Comparison of ENCODE assay signal across 8 cellular contexts in the genomic region with DNA sequence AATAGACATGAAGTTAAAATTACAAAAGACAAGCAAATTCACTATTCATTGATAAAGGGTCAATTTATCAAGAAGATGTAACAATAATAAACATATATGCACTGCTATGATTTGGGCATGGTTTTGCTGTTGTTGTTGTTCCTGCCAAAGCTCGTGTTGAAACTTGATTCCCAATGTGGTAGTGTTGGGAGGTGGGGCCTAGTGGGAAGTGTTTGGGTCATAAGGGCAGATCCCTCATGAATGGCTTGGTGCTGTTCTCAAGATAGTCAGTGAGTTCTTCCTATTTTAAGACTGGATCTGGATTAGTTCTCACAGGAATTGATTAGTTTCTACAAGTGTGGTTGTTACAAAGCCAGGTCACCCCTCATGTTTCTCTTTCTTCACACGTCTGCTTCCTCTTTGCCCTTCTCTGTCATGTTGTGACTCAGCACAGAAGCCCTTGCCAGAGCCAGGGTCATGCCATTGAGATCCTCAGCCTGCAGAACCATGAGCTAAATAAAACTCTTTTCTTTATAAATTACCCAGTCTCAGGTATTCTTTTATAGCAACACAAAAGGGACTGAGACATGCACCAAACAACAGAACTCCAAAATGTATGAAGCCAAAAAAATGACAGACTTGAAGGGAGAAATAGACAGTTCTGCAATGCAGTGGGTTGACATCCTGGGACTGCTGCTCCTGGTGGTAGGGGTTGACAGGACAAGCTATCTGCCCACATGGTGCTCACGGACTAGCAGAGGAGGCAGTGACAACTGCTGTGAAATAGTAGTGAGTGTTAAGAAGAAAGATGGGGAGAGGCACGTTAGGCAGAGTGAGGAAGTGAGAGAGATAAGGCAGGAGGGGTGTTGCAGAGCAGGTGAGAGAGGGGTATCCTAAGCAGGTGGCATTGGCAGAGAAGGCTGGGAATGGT. TPM values are rescaled to one million over a fixed set of nuclear protein-coding genes. Genes with fewer than 3 reads are reported as not detected.
A peak's percentile ranks its signal among the peaks of the same experiment; 100 is the strongest.
DNase-seq lines count a peak whose midpoint lies in the region; ATAC-seq, FAIRE-seq and TF ChIP-seq lines count a peak whose summit lies in the region.

No MANE protein-coding gene starts in this region.

- H4K20me1 ChIP-seq in BLaER1 treated with 17β-estradiol and CSF1 and Interleukin-3, amounts not matched to agents 10 nM and 100 nM = no peaks in the 10 kb centered on the region
- no peaks in the 10 kb centered on the region for H4K20me1 ChIP-seq in keratinocyte (ENCODE audit: control insufficient read depth, extremely low read depth, insufficient read depth, low read length)

- H3K4me2 ChIP-seq in BLaER1 treated with 17β-estradiol and CSF1 and Interleukin-3, amounts not matched to agents 10 nM and 100 nM = peak overlapping the region in 10 of 11 experiments; percentile 10 to 67 (median 36); a peak in 17 of 22 replicates
- H3K4me2 ChIP-seq in keratinocyte (ENCODE audit: control insufficient read depth, extremely low read depth, insufficient read depth, low read depth, low read length) = no peak overlapping the region

- peak; percentile 61 for FAIRE-seq in keratinocyte (lab: Jason Lieb, UNC)

- dilution Hi-C loops in keratinocyte (cut with MboI; ENCODE audit: extremely low pct_ligation_motif_present, low sequenced_read_pairs) = no loop called here

- H3K36me3 ChIP-seq in BLaER1 treated with 17β-estradiol and CSF1 and Interleukin-3, amounts not matched to agents 10 nM and 100 nM = no peaks in the 10 kb centered on the region
- H3K36me3 ChIP-seq in keratinocyte (ENCODE audit: control insufficient read depth in 2 of 2, extremely low read depth in 1 of 2, insufficient read depth in 2 of 2, low read length in 2 of 2) = no peaks in the 10 kb centered on the region
- H3K36me3 ChIP-seq in aorta (ENCODE audit: control insufficient read depth in 1 of 2, insufficient read depth in 2 of 2, low read length in 1 of 2) = no peaks in the 10 kb centered on the region

- 20 to 25% methylated on average over 4 of the region's 4 CpGs for WGBS in aorta, 2 donors

- H3K79me2 ChIP-seq in keratinocyte (ENCODE audit: control insufficient read depth, insufficient read depth, low read length) = no peaks in the 10 kb centered on the region

- peak in 1 of 3 experiments; percentile 9 for TF ChIP-seq CTCF in keratinocyte (optimal IDR thresholded peaks at IDR 0.05 in 1 of 3, IDR thresholded peaks at IDR 0.05 in 1 of 3, conservative IDR thresholded peaks at IDR 0.05 in 1 of 3; ENCODE audit: extremely low read depth in 1 of 3, insufficient read depth in 2 of 3, low read length in 3 of 3)

- H3K27ac ChIP-seq in BLaER1 treated with 17β-estradiol and CSF1 and Interleukin-3, amounts not matched to agents 10 nM and 100 nM = peak overlapping the region in 9 of 11 experiments; percentile 8 to 74 (median 53); a peak in 14 of 22 replicates
- H3K27ac ChIP-seq in keratinocyte (ENCODE audit: control insufficient read depth, insufficient read depth, low read length) (no peak overlapping the region), aorta (ENCODE audit: low read depth in 1 of 2, low read length in 2 of 2) (no peak overlapping the region)

- H3K4me1 ChIP-seq in BLaER1 treated with 17β-estradiol and CSF1 and Interleukin-3, amounts not matched to agents 10 nM and 100 nM = peaks cover 11 to 16% (median 13%) of the 10 kb centered on the region in 10 experiments; a peak in 19 of 20 replicates
- H3K4me1 ChIP-seq in keratinocyte (ENCODE audit: control insufficient read depth, extremely low read depth, insufficient read depth, low read length) (peaks cover 9% of the 10 kb centered on the region), aorta (ENCODE audit: control insufficient read depth in 1 of 2, insufficient read depth in 2 of 2, low read length in 2 of 2) (no peaks in the 10 kb centered on the region)

- H3K4me3 ChIP-seq in BLaER1 treated with 17β-estradiol and CSF1 and Interleukin-3, amounts not matched to agents 10 nM and 100 nM = no peak overlapping the region
- no peak overlapping the region for H3K4me3 ChIP-seq in keratinocyte (ENCODE audit: control insufficient read depth in 2 of 3, extremely low read depth in 1 of 3, insufficient read depth in 2 of 3, low read depth in 1 of 3, low read length in 3 of 3)
- no peak overlapping the region for H3K4me3 ChIP-seq in aorta (ENCODE audit: low read length in 2 of 2)

- DNase-seq in SIG-M5 treated with dmso at 0.1 percent for 504 hours (lab: John Stamatoyannopoulos, UW; ENCODE audit: unreplicated experiment) = peak; percentile 88
- DNase-seq in keratinocyte (ENCODE audit: low read depth, low spot score) = no peak
- no peak for DNase-seq in kidney glomerular epithelial cell (lab: John Stamatoyannopoulos, UW)
- no peak for DNase-seq in aorta
- no peak for DNase-seq in activated CD4-positive, alpha-beta T cell treated with anti-CD3 and anti-CD28 coated beads for 48 hours

- ATAC-seq in GM18909 (IDR thresholded peaks at IDR 0.05; ENCODE audit: poor library complexity, unreplicated experiment) (peak; percentile 78), HG03097 (IDR thresholded peaks at IDR 0.05; ENCODE audit: low FRiP score, unreplicated experiment) (peak; percentile 76), aorta (ENCODE audit: low FRiP score) (no peak)

- intact Hi-C loops in aorta (cut with DNase I) = loop anchor here in 1 of 2 donors (10.0 kb wide), 1 partner anchor 151 kb away; no protein-coding TSS in a partner anchor

- no peaks in the 10 kb centered on the region for H3K9me1 ChIP-seq in keratinocyte (ENCODE audit: control insufficient read depth, extremely low read depth, insufficient read depth, low read length)

- H3K9ac ChIP-seq in BLaER1 treated with 17β-estradiol and CSF1 and Interleukin-3, amounts not matched to agents 10 nM and 100 nM = peak overlapping the region in 1 of 11 experiments; percentile 40; a peak in 1 of 22 replicates
- no peak overlapping the region for H3K9ac ChIP-seq in keratinocyte (ENCODE audit: control insufficient read depth, extremely low read depth, insufficient read depth, low read length)

- H3K9me3 ChIP-seq in BLaER1 treated with 17β-estradiol and CSF1 and Interleukin-3, amounts not matched to agents 10 nM and 100 nM (replicated peaks in 1 of 11) = no peaks in the 10 kb centered on the region
- H3K9me3 ChIP-seq in keratinocyte (ENCODE audit: control insufficient read depth, low read depth, low read length) (no peaks in the 10 kb centered on the region), aorta (ENCODE audit: control insufficient read depth, low read length) (no peaks in the 10 kb centered on the region)

- H2AFZ ChIP-seq in keratinocyte (ENCODE audit: control insufficient read depth, low read length) = no peak overlapping the region

- H3K27me3 ChIP-seq in BLaER1 treated with 17β-estradiol and CSF1 and Interleukin-3, amounts not matched to agents 10 nM and 100 nM = no peaks in the 10 kb centered on the region
- H3K27me3 ChIP-seq in keratinocyte (ENCODE audit: control insufficient read depth, extremely low read depth, insufficient read depth, low read length) = no peaks in the 10 kb centered on the region
- H3K27me3 ChIP-seq in aorta (ENCODE audit: control insufficient read depth in 1 of 2, insufficient read depth in 2 of 2, low read length in 1 of 2) = no peaks in the 10 kb centered on the region

RNA-seq across cellular contexts. Expression of a gene that starts 18.6 kb away (rescaled TPM):
- polyA plus RNA-seq in keratinocyte (1.1 to 8.4 TPM (median 7.2 TPM) in 3 replicates), aorta (not detected)
- polyA plus RNA-seq in keratinocyte (2011; ENCODE audit: low read depth) = not detected
- polyA plus RNA-seq in keratinocyte (2011; cell fraction: cytosol; rRNA removed) = 1.9 and 3.9 TPM in 2 replicates
- 0.92 and 1.1 TPM in 2 replicates for polyA plus RNA-seq in keratinocyte (2011; cell fraction: nucleus; rRNA removed)
- polyA plus RNA-seq in keratinocyte (2012; ENCODE audit: low replicate concordance) = 0.08 and 6.3 TPM in 2 replicates
- 0.69 to 5.3 TPM (median 4.5 TPM) in 3 replicates for polyA minus RNA-seq in keratinocyte
- 2.1 TPM for polyA minus RNA-seq in keratinocyte (2011; cell fraction: cytosol; rRNA and poly(A)+ RNA removed)
- polyA minus RNA-seq in keratinocyte (2011; cell fraction: nucleus; rRNA and poly(A)+ RNA removed) = 0.32 and 1.2 TPM in 2 replicates
- total RNA-seq in aorta = under 1 TPM; 0.42 to 0.52 TPM

Comparison
In these comparisons a context has a peak if more than half of its experiments do, and no peak if none do; other contexts are left out.
1. H3K27ac ChIP-seq: peak in BLaER1 treated with 17β-estradiol and CSF1 and Interleukin-3, amounts not matched to agents 10 nM and 100 nM (9 of 11); none in keratinocyte (single experiment) and aorta (0 of 2).